In the genomic region with DNA sequence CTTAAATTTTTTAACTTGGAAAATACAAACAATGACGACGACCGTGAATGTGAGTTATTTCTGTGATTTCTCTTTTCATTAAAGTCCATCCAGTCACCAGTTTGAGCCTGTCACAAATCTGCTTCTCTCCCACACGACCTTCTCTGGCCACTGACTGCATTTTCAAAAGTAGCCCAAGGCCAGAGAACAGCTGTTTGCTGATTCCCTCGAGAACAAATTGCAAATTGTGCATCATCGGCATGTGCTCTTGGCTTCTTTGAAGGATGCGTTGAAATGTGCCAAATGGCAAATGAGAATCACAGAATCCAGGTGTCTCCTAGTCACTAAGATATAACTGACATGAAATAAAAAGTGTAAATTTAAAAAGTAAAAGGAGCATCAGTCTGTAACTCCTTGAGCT, we compare ENCODE assay signal across 24 cellular contexts.
DNase-seq lines count a peak whose midpoint lies in the region; ATAC-seq, FAIRE-seq and TF ChIP-seq lines count a peak whose summit lies in the region.
"Had no signal": no experiment of that assay in that cellular context is flagged by ENCODE, and none has a peak within 500 bp of the region (broad histone marks: within the 10 kb centered on the region; RNA-seq: fewer than 3 reads in every experiment).

No MANE protein-coding gene starts in this region.

- H3K27me3 ChIP-seq in right cardiac atrium (ENCODE audit: control insufficient read depth, insufficient read depth) (no peaks in the 10 kb centered on the region), K562 (ENCODE audit: control insufficient read depth in 2 of 2, insufficient read depth in 2 of 2, low read length in 2 of 2) (no peaks in the 10 kb centered on the region), testis (no peaks in the 10 kb centered on the region)
- H3K27me3 ChIP-seq: BE2C had no signal

- TF ChIP-seq POLR2A in K562 (conservative IDR thresholded peaks at IDR 0.05) (no peak), testis (IDR thresholded peaks at IDR 0.05) (no peak)

- H3K27ac ChIP-seq in right cardiac atrium (ENCODE audit: low read length) (peak overlapping the region; percentile 42), K562 (ENCODE audit: extremely low read depth, low read depth, low read length) (no peak overlapping the region), testis (no peak overlapping the region)
- H3K27ac ChIP-seq: 22Rv1, A549 had no signal

- no peak for TF ChIP-seq EP300 in K562 (IDR thresholded peaks at IDR 0.05; ENCODE audit: low read length)

- no peaks in the 10 kb centered on the region for H3K79me2 ChIP-seq in K562 (ENCODE audit: control insufficient read depth, insufficient read depth, low read length)

- no peaks in the 10 kb centered on the region for H3K9me1 ChIP-seq in K562 (ENCODE audit: control insufficient read depth, insufficient read depth, low read length)

- peaks cover 11% of the 10 kb centered on the region for H3K4me1 ChIP-seq in right cardiac atrium (ENCODE audit: control insufficient read depth, insufficient read depth, low read length)
- peaks cover 0 to 4% of the 10 kb centered on the region in 2 experiments; a peak in 2 of 5 replicates for H3K4me1 ChIP-seq in K562 (replicated peaks in 1 of 2; ENCODE audit: control insufficient read depth in 2 of 2, insufficient read depth in 2 of 2, low read length in 2 of 2)
- peaks cover 10% of the 10 kb centered on the region for H3K4me1 ChIP-seq in testis
- H3K4me1 ChIP-seq: A549, BE2C had no signal

- no peak overlapping the region for H2AFZ ChIP-seq in K562 (ENCODE audit: low read depth, low read length)
- H2AFZ ChIP-seq: GM23338 had no signal

- H3K36me3 Mint-ChIP-seq in endothelial cell (ENCODE audit: low read depth, unreplicated experiment) = no peaks in the 10 kb centered on the region
- H3K36me3 Mint-ChIP-seq: CD4-positive, alpha-beta memory T cell had no signal

- H3K9me3 ChIP-seq in right cardiac atrium (ENCODE audit: control insufficient read depth, low read length) (no peaks in the 10 kb centered on the region), K562 (replicated peaks; ENCODE audit: control insufficient read depth, insufficient read depth, low read depth, low read length) (no peaks in the 10 kb centered on the region), testis (no peaks in the 10 kb centered on the region)
- H3K9me3 ChIP-seq: A549, BE2C, HAP-1 had no signal

- ATAC-seq in right cardiac atrium (no peak), left cardiac atrium (no peak), K562 (no peak)
- ATAC-seq: A549, GM23338 had no signal

- no TSS peak for BruUV-seq in K562 (replicated peaks; lab: Mats Ljungman, UMichigan)

- H3K4me1 Mint-ChIP-seq in endothelial cell (ENCODE audit: unreplicated experiment) = peaks cover 8% of the 10 kb centered on the region
- H3K4me1 Mint-ChIP-seq: GM23338 had no signal

- DNase-seq in right cardiac atrium (no peak), left cardiac atrium (no peak), K562 (ENCODE audit: extremely low read depth in 1 of 4, low spot score in 3 of 4) (no peak), myocyte (ENCODE audit: low read depth) (peak; percentile 67), testis (peak; percentile 23), endothelial cell (ENCODE audit: low spot score) (no peak), DMS53 treated with DMSO at 0.1 percent for 48 hours (lab: John Stamatoyannopoulos, UW; ENCODE audit: unreplicated experiment) (no peak), MV-4-11 (lab: John Stamatoyannopoulos, UW) (no peak)
- DNase-seq: ACHN; AML-193; BE2C; C1 segment of cervical spinal cord; Calu3; CD4-positive, alpha-beta memory T cell; COR-L47; DND-41; HFFc6 had no signal

- FAIRE-seq in K562 (lab: Jason Lieb, UNC) = no peak
- FAIRE-seq: A549, G401.6, GM12892, H54 had no signal

- H3K27me3 Mint-ChIP-seq in endothelial cell (ENCODE audit: unreplicated experiment) = peaks cover 1% of the 10 kb centered on the region

- H3K36me3 ChIP-seq in K562 (ENCODE audit: control insufficient read depth, insufficient read depth, low read length) (no peaks in the 10 kb centered on the region), testis (ENCODE audit: low read depth, missing control alignments) (no peaks in the 10 kb centered on the region)
- H3K36me3 ChIP-seq: BE2C, HAP-1 had no signal

- no peak overlapping the region for H3K4me3 Mint-ChIP-seq in endothelial cell (ENCODE audit: unreplicated experiment)
- H3K4me3 Mint-ChIP-seq: CD4-positive, alpha-beta memory T cell; GM23338; HFFc6 had no signal

- intact Hi-C loops in right cardiac atrium (cut with DNase I) (no loop called here), left cardiac atrium (cut with DNase I) (no loop called here), K562 (cut with micrococcal nuclease) (no loop called here), testis (cut with DNase I; ENCODE audit: low total_unique reads) (no loop called here)

- in situ Hi-C loops in K562 (cut with MboI) = no loop called here

- H3K27ac Mint-ChIP-seq in endothelial cell (ENCODE audit: unreplicated experiment) = no peak overlapping the region
- H3K27ac Mint-ChIP-seq: GM23338, HFFc6 had no signal

- 0 out of 2 replicates have a peak, but pooled peaks cover 3% of the 10 kb centered on the region for H4K20me1 ChIP-seq in K562 (replicated peaks; ENCODE audit: control insufficient read depth, insufficient read depth, low read length)

- no peak for TF ChIP-seq RAD21 in K562 (CRISPR knock-in tag; conservative IDR thresholded peaks at IDR 0.05 in 1 of 2, IDR thresholded peaks at IDR 0.05 in 1 of 2)

- H3K9ac ChIP-seq in K562 (ENCODE audit: insufficient read depth in 1 of 2, low read depth in 2 of 2, low read length in 2 of 2) = no peak overlapping the region

- H3K4me3 ChIP-seq in right cardiac atrium (ENCODE audit: low read length) = no peak overlapping the region
- no peak overlapping the region for H3K4me3 ChIP-seq in K562
- H3K4me3 ChIP-seq in testis = no peak overlapping the region
- H3K4me3 ChIP-seq: A549, GM23338, HAP-1 had no signal

- H3K9me3 Mint-ChIP-seq in endothelial cell (ENCODE audit: unreplicated experiment) = no peaks in the 10 kb centered on the region
- H3K9me3 Mint-ChIP-seq: CD4-positive, alpha-beta memory T cell; GM23338; HFFc6 had no signal

- POLR2A ChIA-PET in K562 (lab: Yijun Ruan, JAX) = interaction anchor here (0.7 kb wide), 1 partner anchor 185 kb away, joined by 3 read pairs; no protein-coding TSS in a partner anchor

- CTCF ChIA-PET in K562 (lab: Yijun Ruan, JAX; ENCODE audit: low intra/inter-chr PET ratio) = no interaction called here

- 78% methylated on average over 7 of the region's 7 CpGs for WGBS in right cardiac atrium
- WGBS in K562 (ENCODE audit: insufficient coverage, low coverage, missing lambda C conversion rate) = 18% methylated on average over 7 of the region's 7 CpGs
- WGBS in testis, 2 donors = 49 to 51% methylated on average over 7 of the region's 7 CpGs

- TF ChIP-seq CTCF in K562 (IDR thresholded peaks at IDR 0.05 in 2 of 3, conservative IDR thresholded peaks at IDR 0.05 in 1 of 3; ENCODE audit: insufficient read depth in 2 of 3, low read depth in 1 of 3, low read length in 3 of 3) (no peak), testis (IDR thresholded peaks at IDR 0.05) (no peak), endothelial cell (IDR thresholded peaks at IDR 0.05; ENCODE audit: unreplicated experiment) (no peak)

- no peak overlapping the region for H3K4me2 ChIP-seq in K562 (ENCODE audit: insufficient read depth, low read length)
- H3K4me2 ChIP-seq: A549, GM23338 had no signal

TF ChIP-seq in K562, 482 proteins besides CTCF, POLR2A, EP300 and RAD21 (continues in another document):
- TF ChIP-seq ARNT (IDR thresholded peaks at IDR 0.05) = no peak

Comparison
In these comparisons a context has a peak if more than half of its experiments do, and no peak if none do; other contexts are left out.
1. DNase-seq: peak in myocyte (single experiment) and testis (single experiment); none in right cardiac atrium (0 of 3), left cardiac atrium (single experiment), K562 (0 of 4), endothelial cell (single experiment), DMS53 treated with DMSO at 0.1 percent for 48 hours (single experiment) and MV-4-11 (single experiment).